In the genomic region with DNA sequence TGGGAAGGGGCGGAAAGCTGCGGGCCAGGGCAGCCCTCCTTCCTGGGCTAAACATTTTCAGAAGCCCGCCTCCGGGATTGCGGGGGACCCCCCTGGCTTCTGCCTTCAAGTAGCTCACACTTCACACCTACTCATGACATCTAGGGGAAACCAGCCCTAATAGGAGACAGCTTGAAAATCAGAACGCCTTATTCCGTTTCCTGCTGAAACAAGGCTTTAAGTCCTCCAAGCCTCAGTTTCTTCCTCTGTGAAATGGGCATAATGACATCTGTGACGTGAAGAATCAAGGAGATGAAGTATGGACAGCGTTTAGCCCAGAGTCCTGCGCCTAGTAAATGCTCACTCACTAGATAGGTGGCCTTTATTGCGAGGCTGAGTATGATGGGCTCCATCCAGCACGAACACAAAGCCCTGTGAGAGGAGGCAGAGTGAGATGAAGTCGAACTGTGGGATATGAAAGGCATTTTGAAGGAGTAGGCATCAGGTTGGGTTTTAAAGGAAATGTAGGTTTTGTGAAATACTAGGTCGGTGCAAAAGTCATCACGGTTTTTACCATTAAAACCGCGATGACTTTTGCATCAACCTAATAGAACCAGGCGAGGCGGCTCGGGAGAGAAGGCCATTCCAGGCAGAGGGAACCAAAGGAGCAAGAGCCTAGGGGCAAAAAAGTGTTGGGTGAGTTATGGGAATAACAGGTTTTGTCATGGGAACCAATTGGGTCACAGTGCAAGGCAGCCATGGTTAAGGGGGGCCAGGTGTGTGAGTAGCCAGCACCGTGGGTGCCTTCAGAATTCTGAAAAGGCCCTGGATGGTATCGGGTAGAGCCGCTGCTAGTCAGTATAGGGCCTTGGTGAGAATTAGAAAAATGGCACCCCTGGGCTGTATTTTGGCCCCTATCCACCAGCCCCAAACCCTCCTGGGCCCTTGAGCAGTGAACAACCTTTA, we compare ENCODE assay signal across 9 cellular contexts. TPM values are rescaled to one million over a fixed set of nuclear protein-coding genes. Genes with fewer than 3 reads are reported as not detected.
DNase-seq lines count a peak whose midpoint lies in the region; ATAC-seq and TF ChIP-seq lines count a peak whose summit lies in the region.
"Had no signal": no experiment of that assay in that cellular context is flagged by ENCODE, and none has a peak within 500 bp of the region (broad histone marks: within the 10 kb centered on the region; RNA-seq: fewer than 3 reads in every experiment).

No MANE protein-coding gene starts in this region.

- no peaks in the 10 kb centered on the region for H3K27me3 ChIP-seq in HUES6 (ENCODE audit: control insufficient read depth, insufficient read depth, low read length)

- H3K9me3 ChIP-seq in HUES6 (ENCODE audit: control insufficient read depth, insufficient read depth, low read depth, low read length): no peaks in the 10 kb centered on the region

- H3K36me3 Mint-ChIP-seq in natural killer cell treated with Interleukin-12 subunit alpha and Interleukin-12 subunit beta and Interleukin-15 and Interleukin-18, amount 100 ng/mL, for 72 hours: no peaks in the 10 kb centered on the region

- no peaks in the 10 kb centered on the region for H3K36me3 ChIP-seq in HUES6 (ENCODE audit: control insufficient read depth, insufficient read depth, low read length)

- H3K4me3 Mint-ChIP-seq in natural killer cell treated with Interleukin-12 subunit alpha and Interleukin-12 subunit beta and Interleukin-15 and Interleukin-18, amount 100 ng/mL, for 72 hours: peak overlapping the region; percentile 91

- H3K27me3 Mint-ChIP-seq in natural killer cell treated with Interleukin-12 subunit alpha and Interleukin-12 subunit beta and Interleukin-15 and Interleukin-18, amount 100 ng/mL, for 72 hours: no peaks in the 10 kb centered on the region

- H3K27ac ChIP-seq in C4-2B (peak overlapping the region; percentile 80), HUES6 (ENCODE audit: low read depth, low read length) (peak overlapping the region; percentile 100; the same call in 1 of the 2 replicates), cingulate gyrus (ENCODE audit: low read depth, low read length) (peak overlapping the region; percentile 99)

- ATAC-seq in natural killer cell treated with Interleukin-12 subunit alpha and Interleukin-12 subunit beta and Interleukin-15 and Interleukin-18, amount 100 ng/mL, for 72 hours: no peak
- no peak for ATAC-seq in activated CD4-positive, CD25-positive, alpha-beta regulatory T cell treated with anti-CD3 and anti-CD28 coated beads, Interleukin-2, amount 50 U/mL, for 24 hours
- ATAC-seq in HG03342 (IDR thresholded peaks at IDR 0.05; ENCODE audit: unreplicated experiment): no peak

- H3K27ac Mint-ChIP-seq in natural killer cell treated with Interleukin-12 subunit alpha and Interleukin-12 subunit beta and Interleukin-15 and Interleukin-18, amount 100 ng/mL, for 72 hours: peak overlapping the region; percentile 90 to 97

- DNase-seq in natural killer cell treated with Interleukin-12 subunit alpha and Interleukin-12 subunit beta and Interleukin-15 and Interleukin-18, amount 100 ng/mL, for 72 hours (ENCODE audit: low spot score): no peak
- DNase-seq in activated gamma-delta T cell (lab: John Stamatoyannopoulos, UW) (no peak), HT-29 (ENCODE audit: low spot score) (no peak)

- H3K4me3 ChIP-seq in HUES6 (ENCODE audit: low read depth, low read length): peak overlapping the region; percentile 62

- H3K4me1 Mint-ChIP-seq in natural killer cell treated with Interleukin-12 subunit alpha and Interleukin-12 subunit beta and Interleukin-15 and Interleukin-18, amount 100 ng/mL, for 72 hours (ENCODE audit: low read depth in 2 of 2): peaks cover 16 to 20% of the 10 kb centered on the region in 2 donors

- TF ChIP-seq CTCF in C4-2B (conservative IDR thresholded peaks at IDR 0.05): no peak

- H3K9ac ChIP-seq in HUES6 (ENCODE audit: low read length): peak overlapping the region; percentile 65

- peaks cover 28% of the 10 kb centered on the region for H3K4me1 ChIP-seq in HUES6 (ENCODE audit: control insufficient read depth, insufficient read depth, low read length)

- no peaks in the 10 kb centered on the region for H3K9me3 Mint-ChIP-seq in natural killer cell treated with Interleukin-12 subunit alpha and Interleukin-12 subunit beta and Interleukin-15 and Interleukin-18, amount 100 ng/mL, for 72 hours

RNA-seq across cellular contexts. Expression of a gene that starts 1.0 kb away (rescaled TPM):
- total RNA-seq in natural killer cell treated with Interleukin-12 subunit alpha and Interleukin-12 subunit beta and Interleukin-15 and Interleukin-18, amount 100 ng/mL, for 72 hours: 10 to 100 TPM; 37.8 to 45.7 TPM
- total RNA-seq in HT-29 (2014; rRNA removed; shearing (Covaris generic)): 13.7 and 16.5 TPM in 2 replicates

RNA-seq across cellular contexts. Expression of a gene that starts 33.0 kb away (rescaled TPM):
- total RNA-seq in natural killer cell treated with Interleukin-12 subunit alpha and Interleukin-12 subunit beta and Interleukin-15 and Interleukin-18, amount 100 ng/mL, for 72 hours: under 1 TPM in 1 of 2 donors, not detected in 1; 0.45 TPM
- not detected in 2 replicates for total RNA-seq in HT-29 (2014; rRNA removed; shearing (Covaris generic))
- total RNA-seq: renal cortical epithelial cell had no signal
